ENCODE assay signal across 12 cellular contexts in the genomic region with DNA sequence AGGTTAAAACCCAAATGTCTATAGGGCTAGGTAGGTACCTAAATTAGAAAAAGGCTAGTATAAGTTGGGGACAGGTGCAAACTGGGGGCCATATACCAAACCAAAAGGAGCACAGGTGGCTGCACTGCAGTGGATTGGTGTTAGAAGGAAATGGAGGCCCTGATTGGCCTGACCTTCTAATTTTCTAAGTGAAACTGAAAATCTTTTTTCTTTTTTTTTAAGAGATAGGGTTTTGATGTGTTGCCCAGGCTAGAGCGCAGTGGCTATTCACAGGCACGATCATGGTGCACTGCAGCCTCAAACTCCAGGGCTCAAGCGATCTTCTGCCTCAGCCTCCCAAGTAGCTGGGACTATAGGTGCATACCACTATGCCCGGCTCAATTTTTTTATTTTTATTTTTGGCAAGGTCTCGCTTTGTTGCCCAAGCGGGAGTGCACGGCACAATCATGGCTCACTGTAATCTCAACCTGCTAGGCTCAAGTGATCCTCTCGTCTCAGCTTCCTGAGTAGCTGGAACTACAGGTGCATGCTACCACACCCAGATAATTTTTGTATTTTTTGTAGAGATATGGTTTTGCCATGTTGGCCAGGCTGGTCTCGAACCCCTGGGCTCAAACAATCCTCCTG. TPM values are rescaled to one million over a fixed set of nuclear protein-coding genes. Genes with fewer than 3 reads are reported as not detected.
A peak's percentile ranks its signal among the peaks of the same experiment; 100 is the strongest.
DNase-seq lines count a peak whose midpoint lies in the region; ATAC-seq lines count a peak whose summit lies in the region.
"Had no signal": no experiment of that assay in that cellular context is flagged by ENCODE, and none has a peak within 500 bp of the region (broad histone marks: within the 10 kb centered on the region; RNA-seq: fewer than 3 reads in every experiment).

No MANE protein-coding gene starts in this region.

- peak overlapping the region in 10 of 11 experiments; percentile 75 to 95 (median 90); a peak in 20 of 22 replicates for H3K4me2 ChIP-seq in BLaER1 treated with 17β-estradiol and CSF1 and Interleukin-3, amounts not matched to agents 10 nM and 100 nM
- peak overlapping the region; percentile 64 for H3K4me2 ChIP-seq in Karpas-422 (ENCODE audit: low read depth, low read length, poor library complexity, severe bottlenecking)

- H3K4me3 Mint-ChIP-seq in T-helper 2 cell treated with Interferon-gamma antibody and Interleukin-4, amounts not matched to agents 5 μg/mL and 100 μg/mL, for 36 hours, result no peak overlapping the region
- no peak overlapping the region for H3K4me3 Mint-ChIP-seq in activated T-cell treated with anti-CD3 and anti-CD28 coated beads, Interleukin-2, amount 50 U/mL, for 4 hours
- H3K4me3 Mint-ChIP-seq: activated CD4-positive, alpha-beta T cell treated with anti-CD3 and anti-CD28 coated beads, Interleukin-2, amount 10 ng/mL, durations not matched to agents 24 days and 14 days had no signal

- H3K4me1 ChIP-seq in BLaER1 treated with 17β-estradiol and CSF1 and Interleukin-3, amounts not matched to agents 10 nM and 100 nM, result peaks cover 35 to 84% (median 75%) of the 10 kb centered on the region in 10 experiments
- peaks cover 65% of the 10 kb centered on the region for H3K4me1 ChIP-seq in Karpas-422 (ENCODE audit: low read length)

- no peaks in the 10 kb centered on the region for H3K9me3 ChIP-seq in BLaER1 treated with 17β-estradiol and CSF1 and Interleukin-3, amounts not matched to agents 10 nM and 100 nM (replicated peaks in 1 of 11)
- H3K9me3 ChIP-seq in Karpas-422 (ENCODE audit: low read length), result no peaks in the 10 kb centered on the region

- no peaks in the 10 kb centered on the region for H3K27me3 ChIP-seq in BLaER1 treated with 17β-estradiol and CSF1 and Interleukin-3, amounts not matched to agents 10 nM and 100 nM
- no peaks in the 10 kb centered on the region for H3K27me3 ChIP-seq in Karpas-422 (ENCODE audit: low read length)

- peak overlapping the region in 9 of 11 experiments; percentile 76 to 87 (median 81); a peak in 13 of 22 replicates for H3K27ac ChIP-seq in BLaER1 treated with 17β-estradiol and CSF1 and Interleukin-3, amounts not matched to agents 10 nM and 100 nM
- peak overlapping the region; percentile 98 for H3K27ac ChIP-seq in Karpas-422 (ENCODE audit: low read length)

- no peaks in the 10 kb centered on the region for H3K36me3 ChIP-seq in BLaER1 treated with 17β-estradiol and CSF1 and Interleukin-3, amounts not matched to agents 10 nM and 100 nM
- no peaks in the 10 kb centered on the region for H3K36me3 ChIP-seq in Karpas-422 (ENCODE audit: insufficient read depth, low read length)

- DNase-seq in Karpas-422 (peak; percentile 86), NCI-H2196 treated with DMSO at 0.1 percent for 48 hours (lab: John Stamatoyannopoulos, UW; ENCODE audit: unreplicated experiment) (no peak), Kasumi-1 (lab: John Stamatoyannopoulos, UW) (no peak)
- DNase-seq in T-helper 2 cell treated with Interferon-gamma antibody and Interleukin-4, amounts not matched to agents 5 μg/mL and 100 μg/mL, for 36 hours (ENCODE audit: low spot score), result no peak
- no peak for DNase-seq in activated T-cell treated with anti-CD3 and anti-CD28 coated beads, Interleukin-2, amount 50 U/mL, for 4 hours
- DNase-seq: ACHN; activated CD4-positive, alpha-beta T cell treated with anti-CD3 and anti-CD28 coated beads, Interleukin-2, amount 10 ng/mL, durations not matched to agents 24 days and 14 days; aorta had no signal

- H3K27ac Mint-ChIP-seq in T-helper 2 cell treated with Interferon-gamma antibody and Interleukin-4, amounts not matched to agents 5 μg/mL and 100 μg/mL, for 36 hours, result no peak overlapping the region
- H3K27ac Mint-ChIP-seq: activated CD4-positive, alpha-beta T cell treated with anti-CD3 and anti-CD28 coated beads, Interleukin-2, amount 10 ng/mL, durations not matched to agents 24 days and 14 days had no signal

- no peaks in the 10 kb centered on the region for H3K79me2 ChIP-seq in Karpas-422 (ENCODE audit: low read length)

- no peak overlapping the region for H2AFZ ChIP-seq in Karpas-422 (ENCODE audit: low read length)

- no peaks in the 10 kb centered on the region for H4K20me1 ChIP-seq in BLaER1 treated with 17β-estradiol and CSF1 and Interleukin-3, amounts not matched to agents 10 nM and 100 nM
- no peaks in the 10 kb centered on the region for H4K20me1 ChIP-seq in Karpas-422 (ENCODE audit: insufficient read depth, low read depth, low read length)

- H3K9me2 ChIP-seq in Karpas-422 (replicated peaks; ENCODE audit: insufficient read depth, low read length), result no peaks in the 10 kb centered on the region

- H3K4me3 ChIP-seq in BLaER1 treated with 17β-estradiol and CSF1 and Interleukin-3, amounts not matched to agents 10 nM and 100 nM, result peak overlapping the region in 1 of 10 experiments; percentile 29; a peak in 1 of 20 replicates
- H3K4me3 ChIP-seq in Karpas-422 (ENCODE audit: low read length), result peak overlapping the region; percentile 29
- H3K4me3 ChIP-seq: lung had no signal

- peak overlapping the region in 7 of 11 experiments; percentile 29 to 76 (median 67); a peak in 7 of 22 replicates for H3K9ac ChIP-seq in BLaER1 treated with 17β-estradiol and CSF1 and Interleukin-3, amounts not matched to agents 10 nM and 100 nM
- peak overlapping the region; percentile 70 for H3K9ac ChIP-seq in Karpas-422 (ENCODE audit: low read length)

- peaks cover 4% of the 10 kb centered on the region for H3K36me3 Mint-ChIP-seq in T-helper 2 cell treated with Interferon-gamma antibody and Interleukin-4, amounts not matched to agents 5 μg/mL and 100 μg/mL, for 36 hours (ENCODE audit: low read depth)
- H3K36me3 Mint-ChIP-seq in activated T-cell treated with anti-CD3 and anti-CD28 coated beads, Interleukin-2, amount 50 U/mL, for 4 hours (ENCODE audit: insufficient read depth), result no peaks in the 10 kb centered on the region

- H3K9me3 Mint-ChIP-seq in T-helper 2 cell treated with Interferon-gamma antibody and Interleukin-4, amounts not matched to agents 5 μg/mL and 100 μg/mL, for 36 hours, result no peaks in the 10 kb centered on the region
- no peaks in the 10 kb centered on the region for H3K9me3 Mint-ChIP-seq in activated T-cell treated with anti-CD3 and anti-CD28 coated beads, Interleukin-2, amount 50 U/mL, for 4 hours
- H3K9me3 Mint-ChIP-seq: activated CD4-positive, alpha-beta T cell treated with anti-CD3 and anti-CD28 coated beads, Interleukin-2, amount 10 ng/mL, durations not matched to agents 24 days and 14 days had no signal

- ATAC-seq in GM19035 (IDR thresholded peaks at IDR 0.05; ENCODE audit: unreplicated experiment) (peak; percentile 55), HG02763 (IDR thresholded peaks at IDR 0.05; ENCODE audit: unreplicated experiment) (peak; percentile 49)
- ATAC-seq in activated T-cell treated with anti-CD3 and anti-CD28 coated beads, Interleukin-2, amount 50 U/mL, for 4 hours, result no peak

- H3K27me3 Mint-ChIP-seq in T-helper 2 cell treated with Interferon-gamma antibody and Interleukin-4, amounts not matched to agents 5 μg/mL and 100 μg/mL, for 36 hours (ENCODE audit: low read depth), result no peaks in the 10 kb centered on the region
- no peaks in the 10 kb centered on the region for H3K27me3 Mint-ChIP-seq in activated T-cell treated with anti-CD3 and anti-CD28 coated beads, Interleukin-2, amount 50 U/mL, for 4 hours (ENCODE audit: low read depth)
- H3K27me3 Mint-ChIP-seq: activated CD4-positive, alpha-beta T cell treated with anti-CD3 and anti-CD28 coated beads, Interleukin-2, amount 10 ng/mL, durations not matched to agents 24 days and 14 days had no signal

- H3K4me1 Mint-ChIP-seq in T-helper 2 cell treated with Interferon-gamma antibody and Interleukin-4, amounts not matched to agents 5 μg/mL and 100 μg/mL, for 36 hours (ENCODE audit: low read depth), result peaks cover 16% of the 10 kb centered on the region
- H3K4me1 Mint-ChIP-seq in activated T-cell treated with anti-CD3 and anti-CD28 coated beads, Interleukin-2, amount 50 U/mL, for 4 hours (ENCODE audit: low read depth), result peaks cover 11% of the 10 kb centered on the region

RNA-seq across cellular contexts. Expression of a gene that starts 9.8 kb away (rescaled TPM):
- total RNA-seq in Karpas-422 (2014; rRNA removed; shearing (Covaris generic); ENCODE audit: low replicate concordance), result 241 and 291 TPM in 2 replicates
- total RNA-seq in activated T-cell treated with anti-CD3 and anti-CD28 coated beads, Interleukin-2, amount 50 U/mL, for 4 hours, result 10 to 100 TPM; 20.0 to 23.0 (median 21.2) TPM

RNA-seq across cellular contexts. Expression of a gene that starts 19.3 kb away (rescaled TPM):
- total RNA-seq in Karpas-422 (2014; rRNA removed; shearing (Covaris generic); ENCODE audit: low replicate concordance), result 132 and 133 TPM in 2 replicates
- total RNA-seq in activated T-cell treated with anti-CD3 and anti-CD28 coated beads, Interleukin-2, amount 50 U/mL, for 4 hours, result 1 to 10 TPM; 8.1 to 9.9 (median 9.0) TPM

Comparison
In these comparisons a context has a peak if more than half of its experiments do, and no peak if none do; other contexts are left out.
1. ATAC-seq: peak in GM19035 (single experiment) and HG02763 (single experiment); none in activated T-cell treated with anti-CD3 and anti-CD28 coated beads, Interleukin-2, amount 50 U/mL, for 4 hours (0 of 2).
2. RNA of a gene that starts 9.8 kb away (total RNA-seq): 241 to 291 TPM in Karpas-422; 20.0 to 23.0 TPM in activated T-cell treated with anti-CD3 and anti-CD28 coated beads, Interleukin-2, amount 50 U/mL, for 4 hours; every median in the first group is over 10 times any median in the second.
3. RNA of a gene that starts 19.3 kb away (total RNA-seq): 132 to 133 TPM in Karpas-422; 8.1 to 9.9 TPM in activated T-cell treated with anti-CD3 and anti-CD28 coated beads, Interleukin-2, amount 50 U/mL, for 4 hours; every median in the first group is over 10 times any median in the second.